In the genomic region with DNA sequence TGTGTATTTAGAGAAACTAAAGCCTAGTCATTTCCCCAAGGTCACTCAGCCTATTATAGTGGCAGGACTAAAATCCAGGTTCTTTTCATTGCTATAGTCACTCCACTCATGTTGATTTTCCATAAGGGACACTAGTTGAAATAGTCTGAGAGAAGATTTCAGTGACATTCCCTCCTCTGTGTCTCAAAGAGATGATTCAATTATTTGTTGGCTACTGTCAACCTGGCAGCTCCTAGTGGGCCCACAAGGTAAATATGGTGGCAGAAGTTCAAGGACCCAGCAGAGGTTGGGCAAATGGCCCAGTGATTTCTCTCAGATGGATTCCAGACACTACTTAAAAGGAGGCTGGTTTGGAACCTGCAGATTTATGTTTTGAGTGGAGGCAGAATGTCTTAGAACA, we compare ENCODE assay signal across 1 cellular context.
TF ChIP-seq lines count a peak whose summit lies in the region.

No MANE protein-coding gene starts in this region.

TF ChIP-seq in HepG2, 621 proteins besides CTCF, POLR2A, EP300 and RAD21 (continued from another document and continues in another):
- 0 out of 2 replicates have a peak, but pooled peaks have one; percentile 72 for TF ChIP-seq ZHX1 (CRISPR knock-in tag; IDR thresholded peaks at IDR 0.05; ENCODE audit: low read depth)
- no peak for TF ChIP-seq ZNF572 (CRISPR knock-in tag; IDR thresholded peaks at IDR 0.05)
- TF ChIP-seq ZFP90 (CRISPR knock-in tag; IDR thresholded peaks at IDR 0.05; ENCODE audit: borderline replicate concordance) = no peak
- TF ChIP-seq, protein P1, sequence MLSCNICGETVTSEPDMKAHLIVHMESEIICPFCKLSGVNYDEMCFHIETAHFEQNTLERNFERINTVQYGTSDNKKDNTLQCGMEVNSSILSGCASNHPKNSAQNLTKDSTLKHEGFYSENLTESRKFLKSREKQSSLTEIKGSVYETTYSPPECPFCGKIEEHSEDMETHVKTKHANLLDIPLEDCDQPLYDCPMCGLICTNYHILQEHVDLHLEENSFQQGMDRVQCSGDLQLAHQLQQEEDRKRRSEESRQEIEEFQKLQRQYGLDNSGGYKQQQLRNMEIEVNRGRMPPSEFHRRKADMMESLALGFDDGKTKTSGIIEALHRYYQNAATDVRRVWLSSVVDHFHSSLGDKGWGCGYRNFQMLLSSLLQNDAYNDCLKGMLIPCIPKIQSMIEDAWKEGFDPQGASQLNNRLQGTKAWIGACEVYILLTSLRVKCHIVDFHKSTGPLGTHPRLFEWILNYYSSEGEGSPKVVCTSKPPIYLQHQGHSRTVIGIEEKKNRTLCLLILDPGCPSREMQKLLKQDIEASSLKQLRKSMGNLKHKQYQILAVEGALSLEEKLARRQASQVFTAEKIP (CRISPR knock-in tag; IDR thresholded peaks at IDR 0.05; ENCODE audit: borderline replicate concordance) = no peak
- TF ChIP-seq ZNF570 (CRISPR knock-in tag; IDR thresholded peaks at IDR 0.05; ENCODE audit: borderline replicate concordance) = no peak
- TF ChIP-seq SOX13 (IDR thresholded peaks at IDR 0.05) = peak; percentile 84
- TF ChIP-seq SOX13 (CRISPR knock-in tag; conservative IDR thresholded peaks at IDR 0.05 in 1 of 2, IDR thresholded peaks at IDR 0.05 in 1 of 2) = peak in 1 of 2 experiments; percentile 96; a peak in 2 of 4 replicates
- peak; percentile 94 for TF ChIP-seq NCOA2 (CRISPR knock-in tag; IDR thresholded peaks at IDR 0.05)
- no peak for TF ChIP-seq TSC22D2 (CRISPR knock-in tag; IDR thresholded peaks at IDR 0.05; ENCODE audit: borderline replicate concordance)
- TF ChIP-seq CBFB (CRISPR knock-in tag; IDR thresholded peaks at IDR 0.05) = no peak
- TF ChIP-seq MXD1 (CRISPR knock-in tag; IDR thresholded peaks at IDR 0.05) = no peak
- no peak for TF ChIP-seq FOXM1 (CRISPR knock-in tag; IDR thresholded peaks at IDR 0.05)
- no peak for TF ChIP-seq AKAP8 (CRISPR knock-in tag; IDR thresholded peaks at IDR 0.05)
- TF ChIP-seq SMARCE1 (IDR thresholded peaks at IDR 0.05; ENCODE audit: borderline replicate concordance) = no peak
- TF ChIP-seq CENPBD1 (CRISPR knock-in tag; IDR thresholded peaks at IDR 0.05; ENCODE audit: borderline replicate concordance, low read depth) = no peak
- no peak for TF ChIP-seq ZNF788 (CRISPR knock-in tag; IDR thresholded peaks at IDR 0.05; ENCODE audit: borderline replicate concordance)
- TF ChIP-seq NFIB (CRISPR knock-in tag; IDR thresholded peaks at IDR 0.05; ENCODE audit: borderline replicate concordance) = no peak
- TF ChIP-seq ZNF775 (CRISPR knock-in tag; IDR thresholded peaks at IDR 0.05; ENCODE audit: borderline replicate concordance) = no peak
- TF ChIP-seq YEATS2 (CRISPR knock-in tag; IDR thresholded peaks at IDR 0.05; ENCODE audit: borderline replicate concordance) = no peak
- TF ChIP-seq, protein P2, sequence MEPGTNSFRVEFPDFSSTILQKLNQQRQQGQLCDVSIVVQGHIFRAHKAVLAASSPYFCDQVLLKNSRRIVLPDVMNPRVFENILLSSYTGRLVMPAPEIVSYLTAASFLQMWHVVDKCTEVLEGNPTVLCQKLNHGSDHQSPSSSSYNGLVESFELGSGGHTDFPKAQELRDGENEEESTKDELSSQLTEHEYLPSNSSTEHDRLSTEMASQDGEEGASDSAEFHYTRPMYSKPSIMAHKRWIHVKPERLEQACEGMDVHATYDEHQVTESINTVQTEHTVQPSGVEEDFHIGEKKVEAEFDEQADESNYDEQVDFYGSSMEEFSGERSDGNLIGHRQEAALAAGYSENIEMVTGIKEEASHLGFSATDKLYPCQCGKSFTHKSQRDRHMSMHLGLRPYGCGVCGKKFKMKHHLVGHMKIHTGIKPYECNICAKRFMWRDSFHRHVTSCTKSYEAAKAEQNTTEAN (CRISPR knock-in tag; conservative IDR thresholded peaks at IDR 0.05) = peak; percentile 70; the same call in 1 of the 2 replicates
- no peak for TF ChIP-seq DNMT3B (CRISPR knock-in tag; conservative IDR thresholded peaks at IDR 0.05)
- no peak for TF ChIP-seq HNF1A (IDR thresholded peaks at IDR 0.05; ENCODE audit: low read depth)
- TF ChIP-seq HNF1A (CRISPR knock-in tag; IDR thresholded peaks at IDR 0.05; ENCODE audit: borderline replicate concordance) = peak; percentile 53; the same call in 1 of the 2 replicates
- no peak for TF ChIP-seq TRIM22 (IDR thresholded peaks at IDR 0.05)
- TF ChIP-seq ATF7 (IDR thresholded peaks at IDR 0.05) = no peak
- TF ChIP-seq ATF7 (CRISPR knock-in tag; IDR thresholded peaks at IDR 0.05) = no peak
- no peak for TF ChIP-seq ZZZ3 (CRISPR knock-in tag; IDR thresholded peaks at IDR 0.05; ENCODE audit: borderline replicate concordance)
- TF ChIP-seq RELA (CRISPR knock-in tag; IDR thresholded peaks at IDR 0.05) = no peak
- peak; percentile 68; the same call in 1 of the 2 replicates for TF ChIP-seq TARDBP (CRISPR knock-in tag; IDR thresholded peaks at IDR 0.05)
- TF ChIP-seq MXD3 (CRISPR knock-in tag; IDR thresholded peaks at IDR 0.05) = no peak
- no peak for TF ChIP-seq ZNF549 (CRISPR knock-in tag; IDR thresholded peaks at IDR 0.05)
- no peak for TF ChIP-seq E2F2 (CRISPR knock-in tag; IDR thresholded peaks at IDR 0.05; ENCODE audit: borderline replicate concordance)
- TF ChIP-seq, protein P3, sequence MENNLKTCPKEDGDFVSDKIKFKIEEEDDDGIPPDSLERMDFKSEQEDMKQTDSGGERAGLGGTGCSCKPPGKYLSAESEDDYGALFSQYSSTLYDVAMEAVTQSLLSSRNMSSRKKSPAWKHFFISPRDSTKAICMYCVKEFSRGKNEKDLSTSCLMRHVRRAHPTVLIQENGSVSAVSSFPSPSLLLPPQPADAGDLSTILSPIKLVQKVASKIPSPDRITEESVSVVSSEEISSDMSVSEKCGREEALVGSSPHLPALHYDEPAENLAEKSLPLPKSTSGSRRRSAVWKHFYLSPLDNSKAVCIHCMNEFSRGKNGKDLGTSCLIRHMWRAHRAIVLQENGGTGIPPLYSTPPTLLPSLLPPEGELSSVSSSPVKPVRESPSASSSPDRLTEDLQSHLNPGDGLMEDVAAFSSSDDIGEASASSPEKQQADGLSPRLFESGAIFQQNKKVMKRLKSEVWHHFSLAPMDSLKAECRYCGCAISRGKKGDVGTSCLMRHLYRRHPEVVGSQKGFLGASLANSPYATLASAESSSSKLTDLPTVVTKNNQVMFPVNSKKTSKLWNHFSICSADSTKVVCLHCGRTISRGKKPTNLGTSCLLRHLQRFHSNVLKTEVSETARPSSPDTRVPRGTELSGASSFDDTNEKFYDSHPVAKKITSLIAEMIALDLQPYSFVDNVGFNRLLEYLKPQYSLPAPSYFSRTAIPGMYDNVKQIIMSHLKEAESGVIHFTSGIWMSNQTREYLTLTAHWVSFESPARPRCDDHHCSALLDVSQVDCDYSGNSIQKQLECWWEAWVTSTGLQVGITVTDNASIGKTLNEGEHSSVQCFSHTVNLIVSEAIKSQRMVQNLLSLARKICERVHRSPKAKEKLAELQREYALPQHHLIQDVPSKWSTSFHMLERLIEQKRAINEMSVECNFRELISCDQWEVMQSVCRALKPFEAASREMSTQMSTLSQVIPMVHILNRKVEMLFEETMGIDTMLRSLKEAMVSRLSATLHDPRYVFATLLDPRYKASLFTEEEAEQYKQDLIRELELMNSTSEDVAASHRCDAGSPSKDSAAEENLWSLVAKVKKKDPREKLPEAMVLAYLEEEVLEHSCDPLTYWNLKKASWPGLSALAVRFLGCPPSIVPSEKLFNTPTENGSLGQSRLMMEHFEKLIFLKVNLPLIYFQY (CRISPR knock-in tag; IDR thresholded peaks at IDR 0.05; ENCODE audit: borderline replicate concordance) = peak; percentile 29; the same call in 1 of the 2 replicates
- peak; percentile 73 for TF ChIP-seq BCL6 (CRISPR knock-in tag; IDR thresholded peaks at IDR 0.05)
- TF ChIP-seq NR2F2 (IDR thresholded peaks at IDR 0.05; ENCODE audit: borderline replicate concordance, low read depth) = peak; percentile 90
- no peak for TF ChIP-seq REL (CRISPR knock-in tag; conservative IDR thresholded peaks at IDR 0.05)
